In genomic region chr2:19988600-19988999, GRCh38 we compare ENCODE assay signal across 9 cellular contexts. TPM values are rescaled to one million over a fixed set of nuclear protein-coding genes. Genes with fewer than 3 reads are reported as not detected.
DNase-seq lines count a peak whose midpoint lies in the region; ATAC-seq, FAIRE-seq and TF ChIP-seq lines count a peak whose summit lies in the region.
"Had no signal": no experiment of that assay in that cellular context is flagged by ENCODE, and none has a peak within 500 bp of the region (broad histone marks: within the 10 kb centered on the region; RNA-seq: fewer than 3 reads in every experiment).

No MANE protein-coding gene starts in this region.

- ATAC-seq in effector memory CD8-positive, alpha-beta T cell (replicated peaks), result no peak
- ATAC-seq in HG03159 (IDR thresholded peaks at IDR 0.05; ENCODE audit: unreplicated experiment) (no peak), pancreas (no peak)

- H3K27me3 Mint-ChIP-seq in effector memory CD8-positive, alpha-beta T cell, result peaks cover 16 to 19% of the 10 kb centered on the region in 2 donors

- DNase-seq in H54 (ENCODE audit: insufficient read length, low spot score), result no peak
- DNase-seq in RKO (ENCODE audit: low spot score), result peak; percentile 78
- no peak for DNase-seq in effector memory CD8-positive, alpha-beta T cell
- DNase-seq in HuH-7.5 (ENCODE audit: low spot score), result no peak
- no peak for DNase-seq in pancreas
- no peak for DNase-seq in NK-92 treated with Interleukin-12 subunit alpha and Interleukin-12 subunit beta, amount 100 ng/mL, for 24 hours (lab: John Stamatoyannopoulos, UW)

- no peaks in the 10 kb centered on the region for H3K27me3 ChIP-seq in neuron (ENCODE audit: insufficient read depth, low read length)
- H3K27me3 ChIP-seq in pancreas, result no peaks in the 10 kb centered on the region

- WGBS in pancreas, 2 donors, result 67 to 73% methylated on average over 2 of the region's 2 CpGs

- FAIRE-seq in H54 (lab: Jason Lieb, UNC) (peak; percentile 15), pancreas (lab: Jason Lieb, UNC) (no peak)

- peak overlapping the region; percentile 76 for H3K4me3 ChIP-seq in neuron (ENCODE audit: low read length)
- H3K4me3 ChIP-seq in pancreas, result peak overlapping the region in 1 of 4 donors; percentile 56

- H3K27ac Mint-ChIP-seq in effector memory CD8-positive, alpha-beta T cell, result peak overlapping the region in 1 of 2 donors; percentile 94

- intact Hi-C loops in pancreas (cut with DNase I), result no loop called here

- no peak overlapping the region for H3K27ac ChIP-seq in pancreas

- H3K4me1 ChIP-seq in neuron (ENCODE audit: insufficient read depth, low read length), result peaks cover 14% of the 10 kb centered on the region
- H3K4me1 ChIP-seq in pancreas, result peaks cover 4 to 12% (median 4%) of the 10 kb centered on the region in 3 donors

- H3K9me3 Mint-ChIP-seq in effector memory CD8-positive, alpha-beta T cell, result no peaks in the 10 kb centered on the region

- no peak for TF ChIP-seq POLR2A in H54 (IDR thresholded peaks at IDR 0.05; ENCODE audit: low read depth, low read length)

- peaks cover 10 to 19% of the 10 kb centered on the region in 2 donors for H3K4me1 Mint-ChIP-seq in effector memory CD8-positive, alpha-beta T cell (ENCODE audit: low read depth in 2 of 2)

- no peaks in the 10 kb centered on the region for H3K9me3 ChIP-seq in neuron (ENCODE audit: low read length)
- no peaks in the 10 kb centered on the region for H3K9me3 ChIP-seq in pancreas

- peak overlapping the region; percentile 91 to 94 for H3K4me3 Mint-ChIP-seq in effector memory CD8-positive, alpha-beta T cell

- no peak for TF ChIP-seq CTCF in pancreas (IDR thresholded peaks at IDR 0.05)

- peaks cover 20% of the 10 kb centered on the region for H3K36me3 Mint-ChIP-seq in effector memory CD8-positive, alpha-beta T cell (ENCODE audit: insufficient read depth)

- peak overlapping the region; percentile 79 for H2AFZ ChIP-seq in neuron (ENCODE audit: low read depth, low read length)

- H3K36me3 ChIP-seq in neuron (ENCODE audit: insufficient read depth, low read length) (peaks cover 17% of the 10 kb centered on the region), pancreas (peaks cover 0 to 4% (median 0%) of the 10 kb centered on the region in 3 donors)

RNA-seq across cellular contexts. Expression of gene WDR35, which starts 1.3 kb away (rescaled TPM):
- 1 to 10 TPM; 2.8 to 7.2 (median 3.8) TPM for total RNA-seq in pancreas
- 1 to 10 TPM; 2.6 to 5.2 TPM for polyA plus RNA-seq in pancreas

RNA-seq across cellular contexts. Expression of gene MATN3, which starts 23.9 kb away (rescaled TPM):
- total RNA-seq in pancreas, result 1 to 10 TPM in 1 of 6 donors, under 1 TPM in 3, not detected in 2; 0.25 to 3.5 (median 0.52) TPM
- polyA plus RNA-seq in pancreas, result under 1 TPM; 0.23 to 0.54 TPM
- total RNA-seq: activated CD8-positive, alpha-beta memory T cell treated with anti-CD3 and anti-CD28 coated beads for 36 hours had no signal
